In genomic region chr2:7994397-7994951, GRCh38 we compare ENCODE assay signal across 16 cellular contexts.
DNase-seq lines count a peak whose midpoint lies in the region; ATAC-seq, FAIRE-seq and TF ChIP-seq lines count a peak whose summit lies in the region.
"Had no signal": no experiment of that assay in that cellular context is flagged by ENCODE, and none has a peak within 500 bp of the region (broad histone marks: within the 10 kb centered on the region; RNA-seq: fewer than 3 reads in every experiment).

No MANE protein-coding gene starts in this region.

- no peak for TF ChIP-seq CTCF in pancreas (IDR thresholded peaks at IDR 0.05)
- no peak for TF ChIP-seq CTCF in WTC11 (IDR thresholded peaks at IDR 0.05)

- H3K27ac Mint-ChIP-seq in WTC11, result no peak overlapping the region
- H3K27ac Mint-ChIP-seq: activated naive CD4-positive, alpha-beta T cell treated with anti-CD3 and anti-CD28 coated beads, Interleukin-2, amount 10 ng/mL, durations not matched to agents 7 days and 5 days had no signal

- ATAC-seq in pancreas, result peak in 3 of 4 donors; percentile 63 to 82 (median 75)
- no peak for ATAC-seq in WTC11

- POLR2A ChIA-PET in WTC11 (lab: Charles Lee), result no interaction called here

- H3K4me3 ChIP-seq in pancreas, result no peak overlapping the region
- H3K4me3 ChIP-seq: HAP-1 had no signal

- no peaks in the 10 kb centered on the region for H3K27me3 Mint-ChIP-seq in WTC11 (ENCODE audit: low read depth)

- no peak for FAIRE-seq in pancreas (lab: Jason Lieb, UNC)
- FAIRE-seq: endometrium had no signal

- H3K36me3 ChIP-seq in pancreas, result no peaks in the 10 kb centered on the region
- H3K36me3 ChIP-seq: HAP-1 had no signal

- H3K9me3 Mint-ChIP-seq in WTC11, result no peaks in the 10 kb centered on the region
- H3K9me3 Mint-ChIP-seq: activated naive CD4-positive, alpha-beta T cell treated with anti-CD3 and anti-CD28 coated beads, Interleukin-2, amount 10 ng/mL, durations not matched to agents 7 days and 5 days; nephron had no signal

- no peaks in the 10 kb centered on the region for H3K9me3 ChIP-seq in pancreas
- H3K9me3 ChIP-seq: HAP-1 had no signal

- H3K36me3 Mint-ChIP-seq in WTC11, result no peaks in the 10 kb centered on the region
- H3K36me3 Mint-ChIP-seq: activated naive CD4-positive, alpha-beta T cell treated with anti-CD3 and anti-CD28 coated beads, Interleukin-2, amount 10 ng/mL, durations not matched to agents 7 days and 5 days had no signal

- H3K4me1 ChIP-seq in pancreas, result no peaks in the 10 kb centered on the region
- H3K4me1 ChIP-seq: HAP-1 had no signal

- 24 to 32% methylated on average over 6 of the region's 6 CpGs for WGBS in pancreas, 2 donors

- H3K4me1 Mint-ChIP-seq in WTC11, result peaks cover 24% of the 10 kb centered on the region

- intact Hi-C loops in pancreas (cut with DNase I), result no loop called here

- H3K27ac ChIP-seq in pancreas, result no peak overlapping the region
- H3K27ac ChIP-seq: 22Rv1 had no signal

- CTCF ChIA-PET in WTC11 (lab: Charles Lee), result no interaction called here

- H3K4me3 Mint-ChIP-seq in WTC11, result no peak overlapping the region
- H3K4me3 Mint-ChIP-seq: activated naive CD4-positive, alpha-beta T cell treated with anti-CD3 and anti-CD28 coated beads, Interleukin-2, amount 10 ng/mL, durations not matched to agents 7 days and 5 days; nephron had no signal

- no peaks in the 10 kb centered on the region for H3K27me3 ChIP-seq in pancreas

- DNase-seq in DMS 273 (lab: John Stamatoyannopoulos, UW; ENCODE audit: unreplicated experiment) (peak; percentile 57), DMS 273 treated with DMSO at 0.1 percent for 48 hours (lab: John Stamatoyannopoulos, UW) (no peak), NCI-H2171 (lab: John Stamatoyannopoulos, UW) (peak; percentile 65), astrocyte of the hippocampus (ENCODE audit: low read depth, low spot score) (peak; percentile 18), pancreas (peak; percentile 18 to 79 (median 50)), activated gamma-delta T cell treated with Interleukin-2 at 50 U/mL for 16 hours (no peak), WTC11 (ENCODE audit: low spot score) (no peak), middle frontal gyrus (ENCODE audit: extremely low spot score, low spot score) (no peak)
- DNase-seq: activated naive CD4-positive, alpha-beta T cell treated with anti-CD3 and anti-CD28 coated beads, Interleukin-2, amount 10 ng/mL, durations not matched to agents 7 days and 5 days; caudate nucleus; Karpas-422; NCI-H446 treated with DMSO at 0.1 percent for 48 hours had no signal

TF ChIP-seq in WTC11, 78 proteins besides CTCF, POLR2A, EP300 and RAD21 (continues in another document):
- no peak for TF ChIP-seq E2F4 (CRISPR knock-in tag; IDR thresholded peaks at IDR 0.05; ENCODE audit: borderline replicate concordance, low read depth)
- no peak for TF ChIP-seq CREM (CRISPR knock-in tag; IDR thresholded peaks at IDR 0.05)
- TF ChIP-seq GRHL2 (CRISPR knock-in tag; IDR thresholded peaks at IDR 0.05; ENCODE audit: insufficient replicate concordance, severe bottlenecking), result no peak
- TF ChIP-seq ZNF425 (CRISPR knock-in tag; conservative IDR thresholded peaks at IDR 0.05), result no peak
- no peak for TF ChIP-seq CREB1 (CRISPR knock-in tag; IDR thresholded peaks at IDR 0.05)
- TF ChIP-seq IRF1 (CRISPR knock-in tag; IDR thresholded peaks at IDR 0.05), result no peak
- no peak for TF ChIP-seq ZNF532 (CRISPR knock-in tag; IDR thresholded peaks at IDR 0.05; ENCODE audit: borderline replicate concordance)
- no peak for TF ChIP-seq RORB (CRISPR knock-in tag; IDR thresholded peaks at IDR 0.05)
- no peak for TF ChIP-seq RELA (CRISPR knock-in tag; IDR thresholded peaks at IDR 0.05; ENCODE audit: borderline replicate concordance)
- TF ChIP-seq FOXK1 (CRISPR knock-in tag; IDR thresholded peaks at IDR 0.05), result no peak
- no peak for TF ChIP-seq MXD4 (CRISPR knock-in tag; IDR thresholded peaks at IDR 0.05; ENCODE audit: borderline replicate concordance)
- TF ChIP-seq ZBTB21 (CRISPR knock-in tag; IDR thresholded peaks at IDR 0.05; ENCODE audit: borderline replicate concordance), result no peak
- TF ChIP-seq ATF1 (CRISPR knock-in tag; IDR thresholded peaks at IDR 0.05), result no peak
- no peak for TF ChIP-seq STAT6 (CRISPR knock-in tag; conservative IDR thresholded peaks at IDR 0.05; ENCODE audit: low read depth)
- no peak for TF ChIP-seq JAZF1 (CRISPR knock-in tag; IDR thresholded peaks at IDR 0.05)
- TF ChIP-seq PRRX2 (CRISPR knock-in tag; IDR thresholded peaks at IDR 0.05), result no peak

Comparison
In these comparisons a context has a peak if more than half of its experiments do, and no peak if none do; other contexts are left out.
1. DNase-seq: peak in DMS 273 (single experiment), NCI-H2171 (single experiment), astrocyte of the hippocampus (single experiment) and pancreas (6 of 6); none in DMS 273 treated with DMSO at 0.1 percent for 48 hours (single experiment), activated gamma-delta T cell treated with Interleukin-2 at 50 U/mL for 16 hours (single experiment), WTC11 (single experiment) and middle frontal gyrus (single experiment).